Comparison of ENCODE assay signal across 1 cellular context in genomic region chr17:27485125-27485524, GRCh38.
TF ChIP-seq lines count a peak whose summit lies in the region.

No MANE protein-coding gene starts in this region.

TF ChIP-seq in SK-N-SH, 30 proteins besides CTCF, POLR2A, EP300 and RAD21 (continued from another document):
- TF ChIP-seq REST (IDR thresholded peaks at IDR 0.05; ENCODE audit: low read depth, low read length) (no peak), MAX (IDR thresholded peaks at IDR 0.05; ENCODE audit: low read depth) (no peak), FOSL2 (IDR thresholded peaks at IDR 0.05; ENCODE audit: borderline replicate concordance, low read depth) (no peak), FOXJ3 (CRISPR knock-in tag; IDR thresholded peaks at IDR 0.05) (no peak), SMC3 (IDR thresholded peaks at IDR 0.05; ENCODE audit: low read depth, low read length) (no peak), YY1 (IDR thresholded peaks at IDR 0.05; ENCODE audit: low read depth) (no peak)
TF ChIP-seq in SK-N-SH: peak in this region for 0.
